9 cellular contexts compared by ENCODE assay signal in genomic region chr7:75776295-75776971, GRCh38. TPM values are rescaled to one million over a fixed set of nuclear protein-coding genes. Genes with fewer than 3 reads are reported as not detected.
DNase-seq lines count a peak whose midpoint lies in the region; ATAC-seq and TF ChIP-seq lines count a peak whose summit lies in the region.
"Had no signal": no experiment of that assay in that cellular context is flagged by ENCODE, and none has a peak within 500 bp of the region (broad histone marks: within the 10 kb centered on the region; RNA-seq: fewer than 3 reads in every experiment).

No MANE protein-coding gene starts in this region.

- no peak overlapping the region for H3K27ac Mint-ChIP-seq in mesothelial cell of epicardium

- H3K27me3 Mint-ChIP-seq in mesothelial cell of epicardium (ENCODE audit: low read depth), result peaks cover 23% of the 10 kb centered on the region

- H3K9me3 Mint-ChIP-seq in mesothelial cell of epicardium, result no peaks in the 10 kb centered on the region

- no peak overlapping the region for H3K27ac ChIP-seq in tibial artery
- H3K27ac ChIP-seq: KMS-11 had no signal

- TF ChIP-seq CTCF in GM10266 (IDR thresholded peaks at IDR 0.05; ENCODE audit: control insufficient read depth, insufficient read depth, low read depth, missing control alignments), result no peak
- TF ChIP-seq CTCF in tibial artery (IDR thresholded peaks at IDR 0.05), result no peak
- TF ChIP-seq CTCF in mesothelial cell of epicardium (IDR thresholded peaks at IDR 0.05; ENCODE audit: unreplicated experiment), result no peak

- peaks cover 0 to 6% of the 10 kb centered on the region in 2 donors for H3K27me3 ChIP-seq in tibial artery

- H3K9me3 ChIP-seq in tibial artery, result no peaks in the 10 kb centered on the region

- no peak overlapping the region for H3K4me3 Mint-ChIP-seq in mesothelial cell of epicardium

- peak; percentile 76 for ATAC-seq in SK-N-SH treated with all-trans-retinoic acid at 6 μM for 48 hours
- ATAC-seq in GM18861 (IDR thresholded peaks at IDR 0.05; ENCODE audit: unreplicated experiment), result no peak
- no peak for ATAC-seq in HG02973 (IDR thresholded peaks at IDR 0.05; ENCODE audit: unreplicated experiment)

- peaks cover 3% of the 10 kb centered on the region for H3K4me1 Mint-ChIP-seq in mesothelial cell of epicardium

- intact Hi-C loops in tibial artery (cut with DNase I; ENCODE audit: low total_unique reads), result no loop called here

- H3K4me1 ChIP-seq in tibial artery, result peaks cover 0 to 5% (median 0%) of the 10 kb centered on the region in 4 donors

- H3K4me3 ChIP-seq in tibial artery, result no peak overlapping the region

- no peaks in the 10 kb centered on the region for H3K36me3 ChIP-seq in tibial artery

- DNase-seq in GM10266 (ENCODE audit: extremely low spot score) (peak; percentile 17), tibial artery (no peak), mesothelial cell of epicardium (ENCODE audit: low spot score in 2 of 2, unreplicated experiment in 2 of 2) (no peak)
- DNase-seq in activated naive CD8-positive, alpha-beta T cell treated with anti-CD3 and anti-CD28 coated beads, Interleukin-2, amount 50 U/mL, for 16 hours (ENCODE audit: low read depth, low spot score), result peak; percentile 38
- peak; percentile 72 for DNase-seq in stimulated activated CD4-positive, alpha-beta T cell treated with anti-CD3 and anti-CD28 coated beads, Interleukin-1b, Interleukin-23, amount 100 ng/mL, for 48 hours

- H3K36me3 Mint-ChIP-seq in mesothelial cell of epicardium, result no peaks in the 10 kb centered on the region

TF ChIP-seq in SK-N-SH treated with all-trans-retinoic acid at 6 μM for 48 hours, 23 proteins besides CTCF, POLR2A, EP300 and RAD21:
- TF ChIP-seq RARB (CRISPR knock-in tag; IDR thresholded peaks at IDR 0.05) (no peak), ZC3H10 (CRISPR knock-in tag; IDR thresholded peaks at IDR 0.05) (no peak), GLIS3 (CRISPR knock-in tag; IDR thresholded peaks at IDR 0.05) (no peak), CSDC2 (CRISPR knock-in tag; IDR thresholded peaks at IDR 0.05) (no peak), ZNF8 (CRISPR knock-in tag; IDR thresholded peaks at IDR 0.05) (no peak), CREB5 (CRISPR knock-in tag; IDR thresholded peaks at IDR 0.05; ENCODE audit: low read depth) (no peak), TSHZ2 (CRISPR knock-in tag; IDR thresholded peaks at IDR 0.05) (no peak), PATZ1 (CRISPR knock-in tag; IDR thresholded peaks at IDR 0.05; ENCODE audit: borderline replicate concordance) (no peak), TCF4 (CRISPR knock-in tag; IDR thresholded peaks at IDR 0.05; ENCODE audit: borderline replicate concordance) (no peak), POU6F1 (CRISPR knock-in tag; IDR thresholded peaks at IDR 0.05; ENCODE audit: borderline replicate concordance, low read depth) (no peak), ZFP30 (CRISPR knock-in tag; IDR thresholded peaks at IDR 0.05) (no peak), PPARA (CRISPR knock-in tag; IDR thresholded peaks at IDR 0.05; ENCODE audit: borderline replicate concordance) (no peak), CSRNP3 (CRISPR knock-in tag; IDR thresholded peaks at IDR 0.05) (no peak), BACH2 (CRISPR knock-in tag; IDR thresholded peaks at IDR 0.05; ENCODE audit: borderline replicate concordance) (no peak), SNAI2 (CRISPR knock-in tag; IDR thresholded peaks at IDR 0.05) (no peak), TOX (CRISPR knock-in tag; IDR thresholded peaks at IDR 0.05; ENCODE audit: borderline replicate concordance) (no peak), ZNF565 (CRISPR knock-in tag; conservative IDR thresholded peaks at IDR 0.05; ENCODE audit: low read depth) (no peak)

RNA-seq across cellular contexts. Expression of gene CCL26, which starts 4.4 kb away (rescaled TPM):
- not detected in 3 replicates for total RNA-seq in mesothelial cell of epicardium

RNA-seq across cellular contexts. Expression of gene CCL24, which starts 37.2 kb away (rescaled TPM):
- total RNA-seq in mesothelial cell of epicardium, result not detected in 3 replicates

RNA-seq across cellular contexts. Expression of gene HIP1, which starts 37.7 kb away (rescaled TPM):
- 30.9 to 33.9 TPM (median 31.5 TPM) in 3 replicates for total RNA-seq in mesothelial cell of epicardium

Comparison
In these comparisons a context has a peak if more than half of its experiments do, and no peak if none do; other contexts are left out.
1. DNase-seq: peak in GM10266 (single experiment), activated naive CD8-positive, alpha-beta T cell treated with anti-CD3 and anti-CD28 coated beads, Interleukin-2, amount 50 U/mL, for 16 hours (single experiment) and stimulated activated CD4-positive, alpha-beta T cell treated with anti-CD3 and anti-CD28 coated beads, Interleukin-1b, Interleukin-23, amount 100 ng/mL, for 48 hours (single experiment); none in tibial artery (0 of 2) and mesothelial cell of epicardium (0 of 2).